ENCODE assay signal across 16 cellular contexts in the genomic region with DNA sequence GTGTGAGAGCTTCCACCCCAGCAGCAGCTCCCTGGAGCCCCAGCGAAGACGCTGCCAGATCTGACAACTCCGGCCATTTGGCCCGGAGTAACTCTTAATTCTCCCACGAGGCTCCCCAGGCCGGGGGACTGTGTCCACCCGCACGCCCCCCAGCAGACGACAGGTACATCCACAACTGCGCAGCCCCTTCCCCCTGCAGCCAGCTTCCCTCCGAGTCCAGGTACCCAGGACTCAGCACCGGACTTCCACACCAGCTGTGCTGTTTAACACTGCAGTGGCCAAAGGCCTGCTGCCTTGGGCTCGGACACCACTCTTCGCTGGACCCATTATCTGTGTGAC. TPM values are rescaled to one million over a fixed set of nuclear protein-coding genes. Genes with fewer than 3 reads are reported as not detected.
DNase-seq lines count a peak whose midpoint lies in the region; ATAC-seq and TF ChIP-seq lines count a peak whose summit lies in the region.
"Had no signal": no experiment of that assay in that cellular context is flagged by ENCODE, and none has a peak within 500 bp of the region (broad histone marks: within the 10 kb centered on the region; RNA-seq: fewer than 3 reads in every experiment).

No MANE protein-coding gene starts in this region.

- intact Hi-C loops in Panc1 (cut with micrococcal nuclease; ENCODE audit: unreplicated experiment) (loop anchor here (5.0 kb wide), 1 partner anchor 63 kb away; no protein-coding TSS in a partner anchor), esophagus squamous epithelium (cut with DNase I) (no loop called here)

- ATAC-seq in GM23338 (no peak), Panc1 (no peak)
- no peak for ATAC-seq in stimulated activated memory B cell treated with anti-CD40 and anti-IgM and Interleukin-4, amounts not matched to agents 10 μg/mL and 1 μg/mL and 100 μg/mL, for 72 hours
- no peak for ATAC-seq in stimulated activated effector memory CD8-positive, alpha-beta T cell treated with anti-CD3 and anti-CD28 coated beads, Interleukin-12 subunit alpha, Interleukin-12 subunit beta, amount 100 ng/mL, for 72 hours
- ATAC-seq: stimulated activated naive CD8-positive, alpha-beta T cell treated with anti-CD3 and anti-CD28 coated beads, Interleukin-15, amount 100 ng/mL, for 72 hours had no signal

- H3K4me1 Mint-ChIP-seq in GM23338, result peaks cover 50% of the 10 kb centered on the region
- peaks cover 92% of the 10 kb centered on the region for H3K4me1 Mint-ChIP-seq in stimulated activated memory B cell treated with anti-CD40 and anti-IgM and Interleukin-4, amounts not matched to agents 10 μg/mL and 1 μg/mL and 100 μg/mL, for 72 hours
- peaks cover 56% of the 10 kb centered on the region for H3K4me1 Mint-ChIP-seq in stimulated activated effector memory CD8-positive, alpha-beta T cell treated with anti-CD3 and anti-CD28 coated beads, Interleukin-12 subunit alpha, Interleukin-12 subunit beta, amount 100 ng/mL, for 72 hours

- peaks cover 78% of the 10 kb centered on the region for H3K36me3 Mint-ChIP-seq in GM23338 (ENCODE audit: low read depth)
- peaks cover 67% of the 10 kb centered on the region for H3K36me3 Mint-ChIP-seq in stimulated activated memory B cell treated with anti-CD40 and anti-IgM and Interleukin-4, amounts not matched to agents 10 μg/mL and 1 μg/mL and 100 μg/mL, for 72 hours
- H3K36me3 Mint-ChIP-seq in stimulated activated effector memory CD8-positive, alpha-beta T cell treated with anti-CD3 and anti-CD28 coated beads, Interleukin-12 subunit alpha, Interleukin-12 subunit beta, amount 100 ng/mL, for 72 hours, result peaks cover 98% of the 10 kb centered on the region

- TF ChIP-seq CTCF in GM23338 (conservative IDR thresholded peaks at IDR 0.05; ENCODE audit: low read depth in 2 of 2), result no peak
- no peak for TF ChIP-seq CTCF in Panc1 (IDR thresholded peaks at IDR 0.05)
- no peak for TF ChIP-seq CTCF in esophagus squamous epithelium (IDR thresholded peaks at IDR 0.05)

- H3K4me1 ChIP-seq in GM23338 (ENCODE audit: insufficient read depth), result peaks cover 16% of the 10 kb centered on the region
- H3K4me1 ChIP-seq in Panc1 (ENCODE audit: control insufficient read depth, insufficient read depth, low read length), result peaks cover 56% of the 10 kb centered on the region
- peaks cover 45 to 87% (median 80%) of the 10 kb centered on the region in 3 donors for H3K4me1 ChIP-seq in esophagus squamous epithelium

- H2AFZ ChIP-seq in GM23338, result no peak overlapping the region

- no peaks in the 10 kb centered on the region for H3K9me2 ChIP-seq in GM23338 (ENCODE audit: insufficient read depth)

- CTCF ChIA-PET in Panc1 (lab: Charles Lee), result interaction anchor here (0.7 kb wide), 1 partner anchor 87 kb away, joined by 3 read pairs; no protein-coding TSS in a partner anchor

- no TSS peak for BruUV-seq in Panc1 (replicated peaks; lab: Mats Ljungman, UMichigan)

- H3K9me3 ChIP-seq in Panc1 (ENCODE audit: control insufficient read depth, insufficient read depth, low read depth, low read length), result no peaks in the 10 kb centered on the region
- no peaks in the 10 kb centered on the region for H3K9me3 ChIP-seq in esophagus squamous epithelium

- no peak overlapping the region for H3K4me2 ChIP-seq in GM23338

- in situ Hi-C loops in Panc1 (cut with HindIII; ENCODE audit: low pct_unique_long_range_greater_than_20kb, low sequenced_read_pairs), result no loop called here

- peak overlapping the region; percentile 59; the same call in 1 of the 2 replicates for H3K27ac ChIP-seq in GM23338 (ENCODE audit: low read depth)
- H3K27ac ChIP-seq in Panc1 (ENCODE audit: low read length), result 0 out of 2 replicates have a peak overlapping the region, but pooled peaks have one; percentile 37
- peak overlapping the region in 3 of 4 donors; percentile 82 to 98 (median 94) for H3K27ac ChIP-seq in esophagus squamous epithelium

- peaks cover 16% of the 10 kb centered on the region for H4K20me1 ChIP-seq in GM23338 (replicated peaks; ENCODE audit: insufficient read depth)

- no peak overlapping the region; the same call in 2 of the 3 replicates for H3K4me3 Mint-ChIP-seq in GM23338
- peak overlapping the region; percentile 88 for H3K4me3 Mint-ChIP-seq in stimulated activated memory B cell treated with anti-CD40 and anti-IgM and Interleukin-4, amounts not matched to agents 10 μg/mL and 1 μg/mL and 100 μg/mL, for 72 hours
- no peak overlapping the region for H3K4me3 Mint-ChIP-seq in stimulated activated effector memory CD8-positive, alpha-beta T cell treated with anti-CD3 and anti-CD28 coated beads, Interleukin-12 subunit alpha, Interleukin-12 subunit beta, amount 100 ng/mL, for 72 hours

- H3K27me3 Mint-ChIP-seq in GM23338 (ENCODE audit: insufficient read depth, low read depth, poor library complexity), result peaks cover 28% of the 10 kb centered on the region
- H3K27me3 Mint-ChIP-seq in stimulated activated memory B cell treated with anti-CD40 and anti-IgM and Interleukin-4, amounts not matched to agents 10 μg/mL and 1 μg/mL and 100 μg/mL, for 72 hours, result no peaks in the 10 kb centered on the region
- H3K27me3 Mint-ChIP-seq: CD4-positive, CD25-positive, alpha-beta regulatory T cell; stimulated activated naive CD8-positive, alpha-beta T cell treated with anti-CD3 and anti-CD28 coated beads, Interleukin-15, amount 100 ng/mL, for 72 hours had no signal

- H3K27ac Mint-ChIP-seq in GM23338, result peak overlapping the region; percentile 65; the same call in 1 of the 2 replicates
- peak overlapping the region; percentile 98 for H3K27ac Mint-ChIP-seq in stimulated activated memory B cell treated with anti-CD40 and anti-IgM and Interleukin-4, amounts not matched to agents 10 μg/mL and 1 μg/mL and 100 μg/mL, for 72 hours
- no peak overlapping the region for H3K27ac Mint-ChIP-seq in stimulated activated effector memory CD8-positive, alpha-beta T cell treated with anti-CD3 and anti-CD28 coated beads, Interleukin-12 subunit alpha, Interleukin-12 subunit beta, amount 100 ng/mL, for 72 hours

- peaks cover 13% of the 10 kb centered on the region; the same call in 1 of the 2 replicates for H3F3A ChIP-seq in GM23338 (replicated peaks; ENCODE audit: low read depth)

- H3K4me3 ChIP-seq in GM23338 (no peak overlapping the region), Panc1 (ENCODE audit: low read depth in 2 of 2, low read length in 2 of 2) (no peak overlapping the region), esophagus squamous epithelium (no peak overlapping the region)

- POLR2A ChIA-PET in Panc1 (lab: Charles Lee), result interaction anchor here (0.5 to 0.6 kb wide), 3 partner anchors 8 to 521 kb away, joined by 3 to 7 read pairs (median 7); no protein-coding TSS in a partner anchor

- H3K79me2 ChIP-seq in GM23338 (replicated peaks; ENCODE audit: insufficient read depth), result 0 out of 2 replicates have a peak, but pooled peaks cover 3% of the 10 kb centered on the region

- H3K36me3 ChIP-seq in GM23338 (ENCODE audit: insufficient read depth) (peaks cover 21% of the 10 kb centered on the region), Panc1 (ENCODE audit: control insufficient read depth, insufficient read depth, low read length) (peaks cover 3% of the 10 kb centered on the region), esophagus squamous epithelium (peaks cover 0 to 27% (median 7%) of the 10 kb centered on the region in 3 donors)

- DNase-seq in GM23338 (ENCODE audit: low spot score) (no peak), Panc1 (ENCODE audit: low read depth, low spot score) (no peak), esophagus squamous epithelium (lab: John Stamatoyannopoulos, UW) (no peak), NCI-H2171 (lab: John Stamatoyannopoulos, UW) (no peak), NCI-H345 (lab: John Stamatoyannopoulos, UW) (no peak)
- no peak for DNase-seq in stimulated activated naive CD4-positive, alpha-beta T cell (lab: John Stamatoyannopoulos, UW)
- no peak for DNase-seq in stimulated activated effector memory CD8-positive, alpha-beta T cell treated with anti-CD3 and anti-CD28 coated beads, Interleukin-12 subunit alpha, Interleukin-12 subunit beta, amount 100 ng/mL, for 72 hours (ENCODE audit: low spot score in 2 of 2)
- DNase-seq: activated CD8-positive, alpha-beta memory T cell treated with anti-CD3 and anti-CD28 coated beads, Interleukin-2, amount 50 U/mL, for 4 hours; CD4-positive, CD25-positive, alpha-beta regulatory T cell; Karpas-422; NCI-H187 treated with DMSO at 0.1 percent for 48 hours; stimulated activated CD4-positive, alpha-beta T cell treated with anti-CD3 and anti-CD28 coated beads, Interleukin-4, amount 100 ng/mL, for 4 hours had no signal

- H3K9me3 Mint-ChIP-seq in GM23338, result no peaks in the 10 kb centered on the region; the same call in 1 of the 3 replicates
- H3K9me3 Mint-ChIP-seq in stimulated activated memory B cell treated with anti-CD40 and anti-IgM and Interleukin-4, amounts not matched to agents 10 μg/mL and 1 μg/mL and 100 μg/mL, for 72 hours, result no peaks in the 10 kb centered on the region
- no peaks in the 10 kb centered on the region for H3K9me3 Mint-ChIP-seq in stimulated activated effector memory CD8-positive, alpha-beta T cell treated with anti-CD3 and anti-CD28 coated beads, Interleukin-12 subunit alpha, Interleukin-12 subunit beta, amount 100 ng/mL, for 72 hours
- H3K9me3 Mint-ChIP-seq: stimulated activated naive CD8-positive, alpha-beta T cell treated with anti-CD3 and anti-CD28 coated beads, Interleukin-15, amount 100 ng/mL, for 72 hours had no signal

- H3K27me3 ChIP-seq in GM23338 (ENCODE audit: insufficient read depth), result no peaks in the 10 kb centered on the region
- no peaks in the 10 kb centered on the region for H3K27me3 ChIP-seq in Panc1 (ENCODE audit: control insufficient read depth, insufficient read depth, low read length)
- H3K27me3 ChIP-seq in esophagus squamous epithelium, result no peaks in the 10 kb centered on the region

- no peak for TF ChIP-seq POLR2A in esophagus squamous epithelium (IDR thresholded peaks at IDR 0.05)

- WGBS in esophagus squamous epithelium, 2 donors, result 88 to 91% methylated on average over 8 to 10 of the region's 14 CpGs

RNA-seq across cellular contexts. Expression of gene SYNGR2, which starts 7.2 kb away (rescaled TPM):
- total RNA-seq in GM23338 (2014; rRNA removed; shearing (Covaris generic)), result 33.0 and 61.6 TPM in 2 replicates
- polyA plus RNA-seq in GM23338 (2016; fragmentation: Nextera tagmentation; extraction: Ambion mirVana), result 43.1 and 46.9 TPM in 2 replicates
- total RNA-seq in Panc1 (2021; ENCODE audit: unreplicated experiment) (204 TPM), esophagus squamous epithelium (10 to 100 TPM; 41.2 to 93.9 (median 75.7) TPM)
- polyA plus RNA-seq in Panc1 (2012; ENCODE audit: insufficient read length), result 313 TPM

RNA-seq across cellular contexts. Expression of gene TK1, which starts 11.2 kb away (rescaled TPM):
- total RNA-seq in GM23338 (2014; rRNA removed; shearing (Covaris generic)), result 83.7 and 84.4 TPM in 2 replicates
- 74.5 and 74.6 TPM in 2 replicates for polyA plus RNA-seq in GM23338 (2016; fragmentation: Nextera tagmentation; extraction: Ambion mirVana)
- 153 TPM for total RNA-seq in Panc1 (2021; ENCODE audit: unreplicated experiment)
- 97.2 TPM for polyA plus RNA-seq in Panc1 (2012; ENCODE audit: insufficient read length)
- total RNA-seq in esophagus squamous epithelium, result 10 to 100 TPM; 11.3 to 57.7 (median 34.3) TPM

RNA-seq across cellular contexts. Expression of gene AFMID, which starts 11.6 kb away (rescaled TPM):
- 43.0 and 47.5 TPM in 2 replicates for total RNA-seq in GM23338 (2014; rRNA removed; shearing (Covaris generic))
- polyA plus RNA-seq in GM23338 (2016; fragmentation: Nextera tagmentation; extraction: Ambion mirVana), result 36.8 and 38.0 TPM in 2 replicates
- total RNA-seq in Panc1 (2021; ENCODE audit: unreplicated experiment) (59.3 TPM), esophagus squamous epithelium (10 to 100 TPM; 16.5 to 44.3 (median 30.3) TPM)
- 38.3 TPM for polyA plus RNA-seq in Panc1 (2012; ENCODE audit: insufficient read length)

RNA-seq across cellular contexts. Expression of gene C17orf99, which starts 29.4 kb away (rescaled TPM):
- not detected in 2 replicates for total RNA-seq in GM23338 (2014; rRNA removed; shearing (Covaris generic))
- polyA plus RNA-seq in GM23338 (2016; fragmentation: Nextera tagmentation; extraction: Ambion mirVana), result not detected in 2 replicates
- total RNA-seq in Panc1 (2021; ENCODE audit: unreplicated experiment), result 0.67 TPM
- polyA plus RNA-seq in Panc1 (2012; ENCODE audit: insufficient read length), result not detected
- total RNA-seq in esophagus squamous epithelium, result under 1 TPM in 2 of 4 donors, not detected in 2; 0.19 to 0.21 TPM
- total RNA-seq: CD4-positive, CD25-positive, alpha-beta regulatory T cell; dermis microvascular lymphatic vessel endothelial cell; mononuclear cell had no signal
- polyA plus RNA-seq: CD4-positive, CD25-positive, alpha-beta regulatory T cell had no signal

RNA-seq across cellular contexts. Expression of gene BIRC5, which starts 38.4 kb away (rescaled TPM):
- 89.7 and 114 TPM in 2 replicates for total RNA-seq in GM23338 (2014; rRNA removed; shearing (Covaris generic))
- polyA plus RNA-seq in GM23338 (2016; fragmentation: Nextera tagmentation; extraction: Ambion mirVana), result 111 and 132 TPM in 2 replicates
- total RNA-seq in Panc1 (2021; ENCODE audit: unreplicated experiment) (119 TPM), esophagus squamous epithelium (10 to 100 TPM in 2 of 4 donors, 1 to 10 TPM in 2; 6.6 to 33.6 (median 21.0) TPM)
- 53.0 TPM for polyA plus RNA-seq in Panc1 (2012; ENCODE audit: insufficient read length)

Comparison
In these comparisons a context has a peak if more than half of its experiments do, and no peak if none do; other contexts are left out.
1. H3K27ac ChIP-seq: peak in every context shown above with its lines; median percentile 94 in esophagus squamous epithelium; 59 in GM23338; 37 in Panc1.